In the genomic region with DNA sequence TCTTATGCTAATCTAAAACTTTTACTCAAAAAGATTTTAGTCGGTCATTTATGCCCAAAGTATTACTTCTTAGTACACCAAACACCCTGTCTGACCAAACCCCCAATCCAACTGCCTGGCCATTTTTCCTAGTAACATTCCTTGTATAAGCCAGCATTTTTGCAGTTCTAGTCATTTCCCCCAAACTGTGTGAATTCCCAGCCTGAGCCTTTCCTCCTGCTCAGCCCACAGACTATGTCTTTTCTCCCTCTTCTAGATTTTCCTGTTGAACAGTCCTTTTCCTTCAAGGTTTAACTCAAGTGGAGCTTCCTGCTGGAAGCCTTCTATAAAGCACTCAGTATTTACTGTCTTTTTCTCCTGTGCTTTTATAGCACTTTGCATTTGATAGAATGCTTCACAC, we compare ENCODE assay signal across 14 cellular contexts.
A peak's percentile ranks its signal among the peaks of the same experiment; 100 is the strongest.
DNase-seq lines count a peak whose midpoint lies in the region; ATAC-seq lines count a peak whose summit lies in the region.
"Had no signal": no experiment of that assay in that cellular context is flagged by ENCODE, and none has a peak within 500 bp of the region (broad histone marks: within the 10 kb centered on the region; RNA-seq: fewer than 3 reads in every experiment).

No MANE protein-coding gene starts in this region.

- intact Hi-C loops in left colon (cut with DNase I, micrococcal nuclease), result no loop called here

- no peak for ATAC-seq in left colon
- ATAC-seq: HepG2, PC-3 had no signal

- H3K4ac ChIP-seq in mesenchymal stem cell (ENCODE audit: low read depth in 1 of 2, low read length in 2 of 2), result no peak overlapping the region

- 98% methylated on average over 1 of the region's 1 CpG for WGBS in HUES64
- WGBS in mesenchymal stem cell, result 91% methylated on average over 1 of the region's 1 CpG

- H3K4me3 ChIP-seq in HUES64 (ENCODE audit: low read length) (no peak overlapping the region), mesenchymal stem cell (ENCODE audit: insufficient read depth in 1 of 2, low read depth in 1 of 2, low read length in 2 of 2) (no peak overlapping the region)
- H3K4me3 ChIP-seq: esophagus muscularis mucosa had no signal

- H3K36me3 ChIP-seq in HUES64 (ENCODE audit: insufficient read depth, low read length) (no peaks in the 10 kb centered on the region), mesenchymal stem cell (ENCODE audit: control insufficient read depth in 1 of 2, insufficient read depth in 2 of 2, low read depth in 1 of 2, low read length in 2 of 2) (no peaks in the 10 kb centered on the region)
- H3K36me3 ChIP-seq: esophagus muscularis mucosa had no signal

- H3K23ac ChIP-seq in mesenchymal stem cell (ENCODE audit: low read length in 2 of 2), result no peak overlapping the region

- H3K27me3 ChIP-seq in HUES64 (ENCODE audit: insufficient read depth, low read length) (no peaks in the 10 kb centered on the region), mesenchymal stem cell (ENCODE audit: control insufficient read depth in 1 of 2, insufficient read depth in 1 of 2, low read length in 2 of 2) (no peaks in the 10 kb centered on the region)
- H3K27me3 ChIP-seq: esophagus muscularis mucosa had no signal

- H3K4me1 ChIP-seq in HUES64 (ENCODE audit: insufficient read depth, low read length) (peaks cover 26% of the 10 kb centered on the region), mesenchymal stem cell (ENCODE audit: control insufficient read depth, insufficient read depth, low read depth, low read length) (peaks cover 2% of the 10 kb centered on the region)

- DNase-seq in AG08395 (ENCODE audit: low spot score) (peak; percentile 65), cerebellar cortex (ENCODE audit: low spot score) (peak; percentile 57), mesenchymal stem cell (peak; percentile 33), NCI-H446 treated with DMSO at 0.1 percent for 48 hours (lab: John Stamatoyannopoulos, UW) (no peak), NCI-H82 treated with DMSO at 0.1 percent for 48 hours (lab: John Stamatoyannopoulos, UW; ENCODE audit: unreplicated experiment) (no peak), NCI-H748 (lab: John Stamatoyannopoulos, UW; ENCODE audit: unreplicated experiment) (no peak), left colon (no peak)
- DNase-seq: ACHN; activated CD8-positive, alpha-beta memory T cell treated with anti-CD3 and anti-CD28 coated beads, Interleukin-2, amount 50 U/mL, for 48 hours; NCI-H446; PC-3 had no signal

- H3K9ac ChIP-seq in HUES64 (ENCODE audit: low read depth, low read length) (no peak overlapping the region), mesenchymal stem cell (ENCODE audit: low read length) (peak overlapping the region; percentile 46)

- no peak overlapping the region for H2BK120ac ChIP-seq in mesenchymal stem cell (ENCODE audit: low read depth, low read length)

- H3K79me1 ChIP-seq in mesenchymal stem cell (replicated peaks; ENCODE audit: low read length, poor library complexity, severe bottlenecking), result peaks cover 5% of the 10 kb centered on the region

- no peak overlapping the region for H4K91ac ChIP-seq in mesenchymal stem cell (ENCODE audit: low read length)

- H4K8ac ChIP-seq in mesenchymal stem cell (ENCODE audit: low read length), result no peak overlapping the region

- no peak overlapping the region for H2BK5ac ChIP-seq in mesenchymal stem cell (ENCODE audit: low read depth, low read length, poor library complexity, severe bottlenecking)

- no peak overlapping the region for H3K4me2 ChIP-seq in mesenchymal stem cell (ENCODE audit: low read length, poor library complexity, severe bottlenecking)

- H3K27ac ChIP-seq in HUES64 (ENCODE audit: low read depth, low read length) (peak overlapping the region; percentile 41; the same call in 1 of the 2 replicates), mesenchymal stem cell (ENCODE audit: low read length, poor library complexity, severe bottlenecking) (peak overlapping the region; percentile 63)
- H3K27ac ChIP-seq: esophagus muscularis mucosa had no signal

- no peak overlapping the region for H2AFZ ChIP-seq in mesenchymal stem cell (ENCODE audit: low read depth, low read length)

- no peak overlapping the region for H3K18ac ChIP-seq in mesenchymal stem cell (ENCODE audit: low read depth in 1 of 2, low read length in 2 of 2)

- H2BK15ac ChIP-seq in mesenchymal stem cell (ENCODE audit: low read depth, poor library complexity, severe bottlenecking), result no peak overlapping the region

- H2BK12ac ChIP-seq in mesenchymal stem cell (ENCODE audit: low read length in 2 of 2), result no peak overlapping the region

- no peak overlapping the region for H2AK5ac ChIP-seq in mesenchymal stem cell (ENCODE audit: low read length, severe bottlenecking)

- H3K9me3 ChIP-seq in HUES64 (ENCODE audit: insufficient read depth, low read depth, low read length) (no peaks in the 10 kb centered on the region), mesenchymal stem cell (ENCODE audit: control insufficient read depth, low read length) (no peaks in the 10 kb centered on the region)
- H3K9me3 ChIP-seq: esophagus muscularis mucosa had no signal

- no peak overlapping the region for H3K14ac ChIP-seq in mesenchymal stem cell (ENCODE audit: low read length in 2 of 2)

Comparison
In these comparisons a context has a peak if more than half of its experiments do, and no peak if none do; other contexts are left out.
1. DNase-seq: peak in AG08395 (single experiment), cerebellar cortex (single experiment) and mesenchymal stem cell (single experiment); none in NCI-H446 treated with DMSO at 0.1 percent for 48 hours (single experiment), NCI-H82 treated with DMSO at 0.1 percent for 48 hours (single experiment), NCI-H748 (single experiment) and left colon (0 of 2).